In the genomic region with DNA sequence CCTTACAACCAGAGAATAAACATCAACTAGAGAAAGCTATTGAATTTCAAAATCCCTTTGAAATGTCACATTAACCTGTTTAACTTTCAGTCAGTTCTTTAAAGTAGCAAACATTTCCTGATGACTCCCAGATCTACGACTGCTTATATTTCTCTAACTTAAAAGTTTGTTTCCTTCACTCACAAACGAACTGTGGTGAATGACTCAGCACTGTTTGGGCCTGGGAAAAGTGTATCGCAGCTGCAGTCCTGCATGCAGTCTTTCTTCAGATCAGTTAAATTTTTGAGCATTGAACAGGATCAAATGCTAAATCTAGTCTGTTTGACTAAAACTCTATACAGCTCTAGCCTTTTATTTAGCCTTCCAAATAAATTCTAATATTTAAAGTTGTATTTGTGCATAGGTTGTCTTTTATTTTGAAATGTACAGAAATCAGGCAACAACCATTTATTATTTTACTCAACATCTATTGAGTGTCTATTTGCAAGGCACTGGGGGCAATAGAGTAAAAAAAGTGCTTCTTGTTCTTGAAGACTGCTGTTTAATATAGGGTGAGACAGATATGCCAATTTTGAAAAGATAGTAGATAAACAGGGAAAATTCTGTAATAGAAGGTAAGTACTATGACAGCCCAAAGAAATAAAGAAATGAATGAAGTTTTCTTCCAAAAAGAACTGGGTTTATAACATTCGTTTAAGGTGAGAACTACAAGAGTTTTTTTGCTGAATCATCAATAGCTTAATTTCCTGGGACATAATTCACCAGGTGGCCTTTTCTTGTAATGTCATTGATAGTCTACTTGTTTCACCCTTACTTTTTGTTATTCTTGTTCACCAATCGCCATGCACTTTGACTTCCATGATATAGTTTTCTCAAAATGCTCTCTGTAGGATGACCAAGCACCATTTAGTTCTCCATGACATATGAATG, we compare ENCODE assay signal across 12 cellular contexts.
DNase-seq lines count a peak whose midpoint lies in the region; ATAC-seq, FAIRE-seq and TF ChIP-seq lines count a peak whose summit lies in the region.
"Had no signal": no experiment of that assay in that cellular context is flagged by ENCODE, and none has a peak within 500 bp of the region (broad histone marks: within the 10 kb centered on the region; RNA-seq: fewer than 3 reads in every experiment).

No MANE protein-coding gene starts in this region.

- H3K4me3 ChIP-seq in NB4 (ENCODE audit: low read depth, low read length) = no peak overlapping the region
- H3K4me3 ChIP-seq in heart left ventricle = no peak overlapping the region

- no peak for TF ChIP-seq POLR2A in NB4 (IDR thresholded peaks at IDR 0.05; ENCODE audit: extremely low read depth, insufficient read length)
- no peak for TF ChIP-seq POLR2A in heart left ventricle (IDR thresholded peaks at IDR 0.05)

- no peak overlapping the region for H3K27ac Mint-ChIP-seq in stimulated activated memory B cell treated with anti-CD40 and anti-IgM and Interleukin-4, amounts not matched to agents 10 μg/mL and 1 μg/mL and 100 μg/mL, for 72 hours
- H3K27ac Mint-ChIP-seq: activated naive CD8-positive, alpha-beta T cell treated with anti-CD3 and anti-CD28 coated beads, Interleukin-2, amount 10 ng/mL, durations not matched to agents 7 days and 5 days had no signal

- H3K4me1 Mint-ChIP-seq in stimulated activated memory B cell treated with anti-CD40 and anti-IgM and Interleukin-4, amounts not matched to agents 10 μg/mL and 1 μg/mL and 100 μg/mL, for 72 hours = no peaks in the 10 kb centered on the region
- H3K4me1 Mint-ChIP-seq: activated naive CD8-positive, alpha-beta T cell treated with anti-CD3 and anti-CD28 coated beads, Interleukin-2, amount 10 ng/mL, durations not matched to agents 7 days and 5 days had no signal

- peak; percentile 90 for FAIRE-seq in endometrium (lab: Jason Lieb, UNC)
- FAIRE-seq: islet of Langerhans had no signal

- H3K27me3 Mint-ChIP-seq in stimulated activated memory B cell treated with anti-CD40 and anti-IgM and Interleukin-4, amounts not matched to agents 10 μg/mL and 1 μg/mL and 100 μg/mL, for 72 hours = no peaks in the 10 kb centered on the region
- H3K27me3 Mint-ChIP-seq: activated naive CD8-positive, alpha-beta T cell treated with anti-CD3 and anti-CD28 coated beads, Interleukin-2, amount 10 ng/mL, durations not matched to agents 7 days and 5 days had no signal

- H3K9me3 Mint-ChIP-seq in stimulated activated memory B cell treated with anti-CD40 and anti-IgM and Interleukin-4, amounts not matched to agents 10 μg/mL and 1 μg/mL and 100 μg/mL, for 72 hours = peaks cover 10% of the 10 kb centered on the region

- ATAC-seq in heart left ventricle (no peak), HG03521 (IDR thresholded peaks at IDR 0.05; ENCODE audit: unreplicated experiment) (no peak)
- ATAC-seq in stimulated activated memory B cell treated with anti-CD40 and anti-IgM and Interleukin-4, amounts not matched to agents 10 μg/mL and 1 μg/mL and 100 μg/mL, for 72 hours = no peak

- DNase-seq in ELR (ENCODE audit: low read depth) (peak; percentile 84), NB4 (ENCODE audit: low read depth) (peak; percentile 74), non-pigmented ciliary epithelial cell (ENCODE audit: low read depth) (peak; percentile 59), heart left ventricle (no peak), NCI-H446 (lab: John Stamatoyannopoulos, UW) (no peak)
- DNase-seq: activated naive CD8-positive, alpha-beta T cell treated with anti-CD3 and anti-CD28 coated beads, Interleukin-2, amount 10 ng/mL, durations not matched to agents 7 days and 5 days; NCI-H1092 treated with DMSO at 0.1 percent for 48 hours; stimulated activated CD4-positive, alpha-beta T cell treated with anti-CD3 and anti-CD28 coated beads, Interleukin-2, amount 100 ng/mL, for 48 hours had no signal

- no peaks in the 10 kb centered on the region for H3K27me3 ChIP-seq in heart left ventricle

- H3K36me3 ChIP-seq in heart left ventricle = no peaks in the 10 kb centered on the region

- no peak overlapping the region for H3K4me3 Mint-ChIP-seq in stimulated activated memory B cell treated with anti-CD40 and anti-IgM and Interleukin-4, amounts not matched to agents 10 μg/mL and 1 μg/mL and 100 μg/mL, for 72 hours
- H3K4me3 Mint-ChIP-seq: activated naive CD8-positive, alpha-beta T cell treated with anti-CD3 and anti-CD28 coated beads, Interleukin-2, amount 10 ng/mL, durations not matched to agents 7 days and 5 days had no signal

- H3K36me3 Mint-ChIP-seq in stimulated activated memory B cell treated with anti-CD40 and anti-IgM and Interleukin-4, amounts not matched to agents 10 μg/mL and 1 μg/mL and 100 μg/mL, for 72 hours = no peaks in the 10 kb centered on the region
- H3K36me3 Mint-ChIP-seq: activated naive CD8-positive, alpha-beta T cell treated with anti-CD3 and anti-CD28 coated beads, Interleukin-2, amount 10 ng/mL, durations not matched to agents 7 days and 5 days had no signal

- 70 to 73% (median 72%) methylated on average over 5 of the region's 5 CpGs for WGBS in heart left ventricle, 4 donors

- TF ChIP-seq CTCF in NB4 (IDR thresholded peaks at IDR 0.05; ENCODE audit: low read depth, low read length) = no peak
- TF ChIP-seq CTCF in heart left ventricle (IDR thresholded peaks at IDR 0.05) = no peak

- no peaks in the 10 kb centered on the region for H3K4me1 ChIP-seq in heart left ventricle

- peaks cover 0 to 23% (median 14%) of the 10 kb centered on the region in 12 donors for H3K9me3 ChIP-seq in heart left ventricle

- no peak overlapping the region for H3K27ac ChIP-seq in heart left ventricle

- intact Hi-C loops in heart left ventricle (cut with DNase I) = no loop called here

Comparison
In these comparisons a context has a peak if more than half of its experiments do, and no peak if none do; other contexts are left out.
1. DNase-seq: peak in ELR (single experiment), NB4 (single experiment) and non-pigmented ciliary epithelial cell (single experiment); none in heart left ventricle (0 of 5) and NCI-H446 (0 of 2).